Comparison of ENCODE assay signal across 8 cellular contexts in the genomic region with DNA sequence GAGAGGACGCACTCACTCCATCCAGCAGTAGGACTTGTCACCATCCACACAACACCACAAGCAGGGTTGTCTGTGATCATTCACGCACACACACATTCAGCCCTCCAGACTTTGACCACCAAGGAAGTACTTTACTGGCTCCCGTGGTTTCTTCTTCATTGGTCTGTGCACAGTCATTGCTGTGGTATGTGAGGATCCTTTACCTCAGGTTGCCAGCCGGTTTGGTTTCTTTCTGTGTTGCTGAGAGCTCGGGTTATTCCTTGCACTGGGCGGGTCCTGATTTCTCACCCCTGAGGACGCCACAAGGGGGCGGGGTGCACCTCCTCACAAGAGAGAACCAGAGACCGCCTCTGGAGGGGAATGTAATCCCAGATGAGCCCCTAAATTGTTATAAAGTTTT. TPM values are rescaled to one million over a fixed set of nuclear protein-coding genes. Genes with fewer than 3 reads are reported as not detected.
A peak's percentile ranks its signal among the peaks of the same experiment; 100 is the strongest.
DNase-seq lines count a peak whose midpoint lies in the region; ATAC-seq, FAIRE-seq and TF ChIP-seq lines count a peak whose summit lies in the region.

No MANE protein-coding gene starts in this region.

- no peak for TF ChIP-seq RAD21 in A549 (conservative IDR thresholded peaks at IDR 0.05 in 1 of 2, IDR thresholded peaks at IDR 0.05 in 1 of 2)

- DNase-seq in A549 (ENCODE audit: low read depth in 1 of 2, low spot score in 1 of 2) (peak in 1 of 2 experiments; percentile 25), SKM-1 treated with dmso at 0.1 percent for 144 hours (lab: John Stamatoyannopoulos, UW; ENCODE audit: unreplicated experiment) (peak; percentile 53), glomerular visceral epithelial cell (ENCODE audit: extremely low spot score) (peak; percentile 96), spleen (no peak), pancreas (no peak)

- H3K27me3 ChIP-seq in spleen (replicated peaks in 1 of 7) (no peaks in the 10 kb centered on the region), pancreas (no peaks in the 10 kb centered on the region)

- H3K4me3 ChIP-seq in A549 (no peak overlapping the region), spleen (no peak overlapping the region), pancreas (no peak overlapping the region)

- WGBS in A549 (ENCODE audit: missing lambda C conversion rate), result 67% methylated on average over 7 of the region's 9 CpGs
- 62 to 92% (median 78%) methylated on average over 9 of the region's 9 CpGs for WGBS in spleen, 5 donors
- WGBS in pancreas, 2 donors, result 91 to 99% methylated on average over 9 of the region's 9 CpGs

- H3K4me1 ChIP-seq in A549 (no peaks in the 10 kb centered on the region), spleen (peaks cover 0 to 28% (median 8%) of the 10 kb centered on the region in 6 donors), pancreas (no peaks in the 10 kb centered on the region)

- FAIRE-seq in A549 (lab: Jason Lieb, UNC) (no peak), pancreas (lab: Jason Lieb, UNC) (no peak)

- H3K9me3 ChIP-seq in A549, result no peaks in the 10 kb centered on the region
- H3K9me3 ChIP-seq in spleen, result peaks cover 0 to 9% (median 0%) of the 10 kb centered on the region in 8 donors
- no peaks in the 10 kb centered on the region for H3K9me3 ChIP-seq in pancreas

- intact Hi-C loops in spleen (cut with DNase I; ENCODE audit: low total_unique reads), result no loop called here
- intact Hi-C loops in pancreas (cut with DNase I), result no loop called here

- CTCF ChIA-PET in A549 (lab: Yijun Ruan, JAX), result no interaction called here

- ATAC-seq in A549 (peak; percentile 30 to 53; a peak in 4 of 6 replicates), GM19328 (IDR thresholded peaks at IDR 0.05; ENCODE audit: unreplicated experiment) (peak; percentile 76), GM18909 (IDR thresholded peaks at IDR 0.05; ENCODE audit: poor library complexity, unreplicated experiment) (no peak), pancreas (no peak), GM19023 (IDR thresholded peaks at IDR 0.05; ENCODE audit: unreplicated experiment) (no peak)

- TF ChIP-seq CTCF in A549 (IDR thresholded peaks at IDR 0.05) (no peak; the same call in 2 of the 3 replicates), spleen (IDR thresholded peaks at IDR 0.05 in 8 of 11, conservative IDR thresholded peaks at IDR 0.05 in 3 of 11) (peak in 2 of 11 experiments; percentile 13 to 25), pancreas (IDR thresholded peaks at IDR 0.05) (no peak)

- H3K27ac ChIP-seq in A549 (no peak overlapping the region), spleen (no peak overlapping the region), pancreas (no peak overlapping the region)

- TF ChIP-seq EP300 in A549 (IDR thresholded peaks at IDR 0.05), result no peak

- no peak overlapping the region for H3K4me2 ChIP-seq in A549

- TF ChIP-seq POLR2A in A549 (IDR thresholded peaks at IDR 0.05; ENCODE audit: low read length) (no peak), spleen (IDR thresholded peaks at IDR 0.05) (no peak)

- POLR2A ChIA-PET in A549 (lab: Yijun Ruan, JAX), result no interaction called here

- peaks cover 0 to 37% (median 0%) of the 10 kb centered on the region in 6 donors for H3K36me3 ChIP-seq in spleen
- no peaks in the 10 kb centered on the region for H3K36me3 ChIP-seq in pancreas

TF ChIP-seq in A549, 52 proteins besides CTCF, POLR2A, EP300 and RAD21:
- TF ChIP-seq CHD2 (IDR thresholded peaks at IDR 0.05; ENCODE audit: low read length, partially characterized antibody), result no peak
- TF ChIP-seq, protein P1, sequence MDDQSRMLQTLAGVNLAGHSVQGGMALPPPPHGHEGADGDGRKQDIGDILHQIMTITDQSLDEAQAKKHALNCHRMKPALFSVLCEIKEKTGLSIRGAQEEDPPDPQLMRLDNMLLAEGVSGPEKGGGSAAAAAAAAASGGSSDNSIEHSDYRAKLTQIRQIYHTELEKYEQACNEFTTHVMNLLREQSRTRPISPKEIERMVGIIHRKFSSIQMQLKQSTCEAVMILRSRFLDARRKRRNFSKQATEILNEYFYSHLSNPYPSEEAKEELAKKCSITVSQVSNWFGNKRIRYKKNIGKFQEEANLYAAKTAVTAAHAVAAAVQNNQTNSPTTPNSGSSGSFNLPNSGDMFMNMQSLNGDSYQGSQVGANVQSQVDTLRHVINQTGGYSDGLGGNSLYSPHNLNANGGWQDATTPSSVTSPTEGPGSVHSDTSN (IDR thresholded peaks at IDR 0.05), result no peak
- TF ChIP-seq SMC3 (IDR thresholded peaks at IDR 0.05), result no peak
- no peak for TF ChIP-seq GATA3 (IDR thresholded peaks at IDR 0.05; ENCODE audit: borderline replicate concordance)
- TF ChIP-seq, protein P2, sequence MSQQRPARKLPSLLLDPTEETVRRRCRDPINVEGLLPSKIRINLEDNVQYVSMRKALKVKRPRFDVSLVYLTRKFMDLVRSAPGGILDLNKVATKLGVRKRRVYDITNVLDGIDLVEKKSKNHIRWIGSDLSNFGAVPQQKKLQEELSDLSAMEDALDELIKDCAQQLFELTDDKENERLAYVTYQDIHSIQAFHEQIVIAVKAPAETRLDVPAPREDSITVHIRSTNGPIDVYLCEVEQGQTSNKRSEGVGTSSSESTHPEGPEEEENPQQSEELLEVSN (IDR thresholded peaks at IDR 0.05; ENCODE audit: borderline replicate concordance, low read depth), result no peak
- TF ChIP-seq JUN (IDR thresholded peaks at IDR 0.05), result no peak
- TF ChIP-seq FOSL2 (IDR thresholded peaks at IDR 0.05), result no peak
- no peak for TF ChIP-seq FOSL2 (CRISPR knock-in tag; IDR thresholded peaks at IDR 0.05)
- TF ChIP-seq ZC3H11A (IDR thresholded peaks at IDR 0.05), result no peak
- no peak for TF ChIP-seq RCOR1 (IDR thresholded peaks at IDR 0.05; ENCODE audit: low read depth, low read length)
- TF ChIP-seq, protein P3, sequence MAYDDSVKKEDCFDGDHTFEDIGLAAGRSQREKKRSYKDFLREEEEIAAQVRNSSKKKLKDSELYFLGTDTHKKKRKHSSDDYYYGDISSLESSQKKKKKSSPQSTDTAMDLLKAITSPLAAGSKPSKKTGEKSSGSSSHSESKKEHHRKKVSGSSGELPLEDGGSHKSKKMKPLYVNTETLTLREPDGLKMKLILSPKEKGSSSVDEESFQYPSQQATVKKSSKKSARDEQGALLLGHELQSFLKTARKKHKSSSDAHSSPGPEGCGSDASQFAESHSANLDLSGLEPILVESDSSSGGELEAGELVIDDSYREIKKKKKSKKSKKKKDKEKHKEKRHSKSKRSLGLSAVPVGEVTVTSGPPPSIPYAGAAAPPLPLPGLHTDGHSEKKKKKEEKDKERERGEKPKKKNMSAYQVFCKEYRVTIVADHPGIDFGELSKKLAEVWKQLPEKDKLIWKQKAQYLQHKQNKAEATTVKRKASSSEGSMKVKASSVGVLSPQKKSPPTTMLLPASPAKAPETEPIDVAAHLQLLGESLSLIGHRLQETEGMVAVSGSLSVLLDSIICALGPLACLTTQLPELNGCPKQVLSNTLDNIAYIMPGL (CRISPR knock-in tag; IDR thresholded peaks at IDR 0.05; ENCODE audit: borderline replicate concordance), result no peak
- TF ChIP-seq NPAS2 (CRISPR knock-in tag; IDR thresholded peaks at IDR 0.05; ENCODE audit: borderline replicate concordance), result no peak

RNA-seq across cellular contexts. Expression of a gene that starts 11.2 kb away (rescaled TPM):
- polyA plus RNA-seq in A549 (2011; rRNA removed) (21.4 and 23.7 TPM in 2 replicates), A549 (2017; fragmentation: RNase III; extraction: RNeasy Plus Mini Kit Qiagen cat#74134 plus additional on column Dnase treatment) (13.0 to 13.6 TPM (median 13.5 TPM) in 3 replicates), spleen (10 to 100 TPM; 13.3 to 16.8 (median 14.6) TPM), pancreas (10 to 100 TPM in 1 of 2 donors, 1 to 10 TPM in 1; 9.8 to 15.2 TPM)
- polyA plus RNA-seq in A549 (2012; cell fraction: cytosol; rRNA removed), result 5.2 and 5.8 TPM in 2 replicates
- polyA plus RNA-seq in A549 (2012; cell fraction: nucleus; rRNA removed), result 2.9 and 4.7 TPM in 2 replicates
- polyA minus RNA-seq in A549 (2011; rRNA and poly(A)+ RNA removed), result 6.2 and 8.4 TPM in 2 replicates
- total RNA-seq in spleen (10 to 100 TPM; 16.0 to 25.4 (median 19.7) TPM), pancreas (10 to 100 TPM in 1 of 6 donors, 1 to 10 TPM in 5; 5.4 to 10.2 (median 7.5) TPM)

Comparison
In these comparisons a context has a peak if more than half of its experiments do, and no peak if none do; other contexts are left out.
1. ATAC-seq: peak in A549 (2 of 2) and GM19328 (single experiment); none in GM18909 (single experiment), pancreas (0 of 4) and GM19023 (single experiment).
2. DNase-seq: peak in SKM-1 treated with dmso at 0.1 percent for 144 hours (single experiment) and glomerular visceral epithelial cell (single experiment); none in spleen (single experiment) and pancreas (0 of 6).